ENCODE assay signal across 10 cellular contexts in genomic region chr5:157544623-157544989, GRCh38. TPM values are rescaled to one million over a fixed set of nuclear protein-coding genes. Genes with fewer than 3 reads are reported as not detected.
DNase-seq lines count a peak whose midpoint lies in the region; ATAC-seq and TF ChIP-seq lines count a peak whose summit lies in the region.
"Had no signal": no experiment of that assay in that cellular context is flagged by ENCODE, and none has a peak within 500 bp of the region (broad histone marks: within the 10 kb centered on the region; RNA-seq: fewer than 3 reads in every experiment).

No MANE protein-coding gene starts in this region.

- H3K27ac ChIP-seq in heart right ventricle (peak overlapping the region in 6 of 10 donors; percentile 7 to 87 (median 59)), uterus (peak overlapping the region; percentile 68 to 73), right lobe of liver (no peak overlapping the region)

- intact Hi-C loops in heart right ventricle (cut with DNase I), result no loop called here
- intact Hi-C loops in Right ventricle myocardium inferior (cut with DNase I), result no loop called here
- intact Hi-C loops in uterus (cut with DNase I; ENCODE audit: low total_unique reads), result no loop called here
- intact Hi-C loops in right lobe of liver (cut with DNase I), result no loop called here

- TF ChIP-seq POLR2A in uterus (IDR thresholded peaks at IDR 0.05) (no peak), right lobe of liver (IDR thresholded peaks at IDR 0.05) (no peak)

- no peaks in the 10 kb centered on the region for H3K27me3 Mint-ChIP-seq in activated naive CD8-positive, alpha-beta T cell treated with anti-CD3 and anti-CD28 coated beads, Interleukin-2, amount 50 U/mL, for 24 hours

- H3K4me1 ChIP-seq in heart right ventricle (peaks cover 31 to 100% (median 95%) of the 10 kb centered on the region in 9 donors), mucosa of stomach (ENCODE audit: control insufficient read depth, insufficient read depth, low read length) (peaks cover 6% of the 10 kb centered on the region), uterus (peaks cover 0 to 11% of the 10 kb centered on the region in 2 donors), right lobe of liver (peaks cover 0 to 53% (median 24%) of the 10 kb centered on the region in 4 donors)

- TF ChIP-seq CTCF in heart right ventricle (IDR thresholded peaks at IDR 0.05) (no peak), uterus (IDR thresholded peaks at IDR 0.05) (no peak), right lobe of liver (IDR thresholded peaks at IDR 0.05) (no peak)

- peak overlapping the region; percentile 24 for H3K4me3 Mint-ChIP-seq in activated naive CD8-positive, alpha-beta T cell treated with anti-CD3 and anti-CD28 coated beads, Interleukin-2, amount 50 U/mL, for 24 hours
- H3K4me3 Mint-ChIP-seq: mesothelial cell of epicardium had no signal

- H3K27ac Mint-ChIP-seq in activated naive CD8-positive, alpha-beta T cell treated with anti-CD3 and anti-CD28 coated beads, Interleukin-2, amount 50 U/mL, for 24 hours, result peak overlapping the region; percentile 79
- H3K27ac Mint-ChIP-seq: mesothelial cell of epicardium had no signal

- H3K36me3 ChIP-seq in heart right ventricle (no peaks in the 10 kb centered on the region), mucosa of stomach (ENCODE audit: control insufficient read depth, insufficient read depth, low read length) (no peaks in the 10 kb centered on the region), uterus (no peaks in the 10 kb centered on the region), right lobe of liver (no peaks in the 10 kb centered on the region)

- WGBS in heart right ventricle, 2 donors, result 84 to 86% methylated on average over 7 of the region's 7 CpGs
- 66% methylated on average over 7 of the region's 7 CpGs for WGBS in right lobe of liver (ENCODE audit: insufficient coverage, low coverage, low lambda C conversion rate, missing lambda C conversion rate)

- ATAC-seq in heart right ventricle (no peak), Right ventricle myocardium inferior (no peak), right lobe of liver (no peak)
- peak; percentile 9 for ATAC-seq in activated naive CD8-positive, alpha-beta T cell treated with anti-CD3 and anti-CD28 coated beads, Interleukin-2, amount 50 U/mL, for 24 hours
- ATAC-seq: esophagus mucosa had no signal

- H3K36me3 Mint-ChIP-seq in activated naive CD8-positive, alpha-beta T cell treated with anti-CD3 and anti-CD28 coated beads, Interleukin-2, amount 50 U/mL, for 24 hours (ENCODE audit: low read depth), result peaks cover 2% of the 10 kb centered on the region
- H3K36me3 Mint-ChIP-seq: mesothelial cell of epicardium had no signal

- H3K4me3 ChIP-seq in heart right ventricle, result no peak overlapping the region
- H3K4me3 ChIP-seq in mucosa of stomach (ENCODE audit: low read length), result no peak overlapping the region
- H3K4me3 ChIP-seq in uterus, result no peak overlapping the region
- no peak overlapping the region for H3K4me3 ChIP-seq in right lobe of liver

- H3K9me3 Mint-ChIP-seq in activated naive CD8-positive, alpha-beta T cell treated with anti-CD3 and anti-CD28 coated beads, Interleukin-2, amount 50 U/mL, for 24 hours, result no peaks in the 10 kb centered on the region
- H3K9me3 Mint-ChIP-seq: mesothelial cell of epicardium had no signal

- H3K27me3 ChIP-seq in heart right ventricle (no peaks in the 10 kb centered on the region), mucosa of stomach (ENCODE audit: control insufficient read depth, insufficient read depth, low read length) (no peaks in the 10 kb centered on the region), uterus (no peaks in the 10 kb centered on the region), right lobe of liver (no peaks in the 10 kb centered on the region)

- peaks cover 84% of the 10 kb centered on the region for H3K4me1 Mint-ChIP-seq in activated naive CD8-positive, alpha-beta T cell treated with anti-CD3 and anti-CD28 coated beads, Interleukin-2, amount 50 U/mL, for 24 hours

- H3K9ac ChIP-seq in mucosa of stomach (ENCODE audit: low read length), result peak overlapping the region; percentile 23

- H3K9me3 ChIP-seq in heart right ventricle (no peaks in the 10 kb centered on the region), mucosa of stomach (ENCODE audit: control insufficient read depth, low read length) (no peaks in the 10 kb centered on the region), uterus (no peaks in the 10 kb centered on the region), right lobe of liver (no peaks in the 10 kb centered on the region)

- DNase-seq in heart right ventricle (no peak), Right ventricle myocardium inferior (ENCODE audit: missing footprints) (no peak), uterus (no peak), AML-193 (lab: John Stamatoyannopoulos, UW) (no peak), DMS153 treated with DMSO at 0.1 percent for 48 hours (lab: John Stamatoyannopoulos, UW; ENCODE audit: unreplicated experiment) (no peak), right lobe of liver (no peak)
- no peak for DNase-seq in activated naive CD8-positive, alpha-beta T cell treated with anti-CD3 and anti-CD28 coated beads, Interleukin-2, amount 50 U/mL, for 24 hours

RNA-seq across cellular contexts. Expression of gene ADAM19, which starts 31.0 kb away (rescaled TPM):
- 10 to 100 TPM in 7 of 10 donors, 1 to 10 TPM in 3; 5.5 to 49.6 (median 28.1) TPM for total RNA-seq in heart right ventricle
- polyA plus RNA-seq in heart right ventricle, result 1 to 10 TPM; 6.4 to 8.8 TPM
- 11.3 TPM for total RNA-seq in Right ventricle myocardium inferior
- total RNA-seq in uterus, result 10 to 100 TPM in 3 of 4 donors, 1 to 10 TPM in 1; 2.4 to 25.6 (median 15.3) TPM
- 1 to 10 TPM; 1.8 to 9.4 (median 4.5) TPM for total RNA-seq in right lobe of liver

Comparison
In these comparisons a context has a peak if more than half of its experiments do, and no peak if none do; other contexts are left out.
1. H3K27ac ChIP-seq: peak in heart right ventricle (6 of 10) and uterus (2 of 2); none in right lobe of liver (0 of 3).